Comparison of ENCODE assay signal across 7 cellular contexts in the genomic region with DNA sequence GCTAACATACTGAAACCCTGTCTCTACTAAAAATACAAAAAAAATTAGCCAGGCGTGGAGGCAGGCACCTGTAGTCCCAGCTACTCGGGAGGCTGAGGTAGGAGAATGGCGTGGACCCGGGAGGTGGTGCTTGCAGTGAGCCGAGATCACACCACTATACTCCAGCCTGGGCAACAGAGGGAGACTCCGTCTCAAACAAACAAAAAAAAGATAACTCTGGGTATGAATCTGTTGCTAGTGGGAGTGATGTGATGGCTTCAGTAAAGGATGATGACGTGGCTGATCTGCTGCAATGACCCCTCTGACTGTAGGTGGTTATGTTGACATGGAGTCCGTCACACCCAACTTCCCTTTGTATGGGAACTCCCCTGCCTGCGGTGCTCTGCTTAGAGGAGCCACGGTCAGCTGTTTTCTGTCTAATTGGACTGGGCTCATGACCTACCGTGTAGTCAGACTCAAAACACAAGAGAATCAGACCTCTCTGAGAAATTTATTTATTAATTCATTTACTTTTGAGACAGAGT. TPM values are rescaled to one million over a fixed set of nuclear protein-coding genes. Genes with fewer than 3 reads are reported as not detected.
DNase-seq lines count a peak whose midpoint lies in the region; ATAC-seq and TF ChIP-seq lines count a peak whose summit lies in the region.

No MANE protein-coding gene starts in this region.

- H4K20me1 ChIP-seq in hepatocyte (ENCODE audit: insufficient read depth, poor library complexity, severe bottlenecking): no peaks in the 10 kb centered on the region

- H3K36me3 Mint-ChIP-seq in natural killer cell treated with Interleukin-12 subunit alpha and Interleukin-12 subunit beta and Interleukin-15 and Interleukin-18, amount 100 ng/mL, for 72 hours: no peaks in the 10 kb centered on the region

- no peaks in the 10 kb centered on the region for H3K9me3 Mint-ChIP-seq in natural killer cell treated with Interleukin-12 subunit alpha and Interleukin-12 subunit beta and Interleukin-15 and Interleukin-18, amount 100 ng/mL, for 72 hours

- H3K4me2 ChIP-seq in hepatocyte: no peak overlapping the region

- no peaks in the 10 kb centered on the region for H3K9me3 ChIP-seq in hepatocyte (ENCODE audit: low read depth)

- 86% methylated on average over 11 of the region's 11 CpGs for WGBS in hepatocyte (ENCODE audit: low lambda C conversion rate, missing lambda C conversion rate)

- H2AFZ ChIP-seq in hepatocyte: no peak overlapping the region

- ATAC-seq in GM19043 (IDR thresholded peaks at IDR 0.05; ENCODE audit: low read depth, unreplicated experiment) (peak; percentile 71), HG02852 (IDR thresholded peaks at IDR 0.05; ENCODE audit: unreplicated experiment) (peak; percentile 81)
- peak; percentile 45 to 68 for ATAC-seq in natural killer cell treated with Interleukin-12 subunit alpha and Interleukin-12 subunit beta and Interleukin-15 and Interleukin-18, amount 100 ng/mL, for 72 hours

- H3K4me1 ChIP-seq in hepatocyte (ENCODE audit: insufficient read depth): no peaks in the 10 kb centered on the region

- peaks cover 3 to 10% of the 10 kb centered on the region in 2 donors for H3K4me1 Mint-ChIP-seq in natural killer cell treated with Interleukin-12 subunit alpha and Interleukin-12 subunit beta and Interleukin-15 and Interleukin-18, amount 100 ng/mL, for 72 hours (ENCODE audit: low read depth in 2 of 2)

- no peaks in the 10 kb centered on the region for H3K79me2 ChIP-seq in hepatocyte

- H3K4me3 Mint-ChIP-seq in natural killer cell treated with Interleukin-12 subunit alpha and Interleukin-12 subunit beta and Interleukin-15 and Interleukin-18, amount 100 ng/mL, for 72 hours: no peak overlapping the region

- H3K27me3 Mint-ChIP-seq in natural killer cell treated with Interleukin-12 subunit alpha and Interleukin-12 subunit beta and Interleukin-15 and Interleukin-18, amount 100 ng/mL, for 72 hours: peaks cover 3 to 6% of the 10 kb centered on the region in 2 donors

- H3K4me3 ChIP-seq in hepatocyte: no peak overlapping the region

- no peak for TF ChIP-seq CTCF in hepatocyte (IDR thresholded peaks at IDR 0.05; ENCODE audit: poor library complexity)

- no peaks in the 10 kb centered on the region for H3K27me3 ChIP-seq in hepatocyte

- 0 out of 2 replicates have a peak, but pooled peaks have one; percentile 11 for TF ChIP-seq POLR2A in Raji (IDR thresholded peaks at IDR 0.05; ENCODE audit: insufficient read depth, low read depth, low read length)

- no peaks in the 10 kb centered on the region for H3K36me3 ChIP-seq in hepatocyte (replicated peaks; ENCODE audit: insufficient read depth, low read depth)

- H3K9me2 ChIP-seq in hepatocyte (replicated peaks; ENCODE audit: insufficient read depth): no peaks in the 10 kb centered on the region

- no peak for DNase-seq in natural killer cell treated with Interleukin-12 subunit alpha and Interleukin-12 subunit beta and Interleukin-15 and Interleukin-18, amount 100 ng/mL, for 72 hours (ENCODE audit: low spot score)
- DNase-seq in RPMI8226 (no peak), GF-D8 (lab: John Stamatoyannopoulos, UW) (no peak), hepatocyte (ENCODE audit: low spot score) (no peak)

- no peak overlapping the region for H3K27ac ChIP-seq in hepatocyte

- H3K27ac Mint-ChIP-seq in natural killer cell treated with Interleukin-12 subunit alpha and Interleukin-12 subunit beta and Interleukin-15 and Interleukin-18, amount 100 ng/mL, for 72 hours: peak overlapping the region; percentile 53

RNA-seq across cellular contexts. Expression of gene MED13L, which starts 59.1 kb away (rescaled TPM):
- 100 to 1,000 TPM; 121 to 142 TPM for total RNA-seq in natural killer cell treated with Interleukin-12 subunit alpha and Interleukin-12 subunit beta and Interleukin-15 and Interleukin-18, amount 100 ng/mL, for 72 hours
- total RNA-seq in hepatocyte: 122 and 135 TPM in 2 replicates
- polyA plus RNA-seq in hepatocyte: 23.7 and 23.9 TPM in 2 replicates
